Comparison of ENCODE assay signal across 17 cellular contexts in the genomic region with DNA sequence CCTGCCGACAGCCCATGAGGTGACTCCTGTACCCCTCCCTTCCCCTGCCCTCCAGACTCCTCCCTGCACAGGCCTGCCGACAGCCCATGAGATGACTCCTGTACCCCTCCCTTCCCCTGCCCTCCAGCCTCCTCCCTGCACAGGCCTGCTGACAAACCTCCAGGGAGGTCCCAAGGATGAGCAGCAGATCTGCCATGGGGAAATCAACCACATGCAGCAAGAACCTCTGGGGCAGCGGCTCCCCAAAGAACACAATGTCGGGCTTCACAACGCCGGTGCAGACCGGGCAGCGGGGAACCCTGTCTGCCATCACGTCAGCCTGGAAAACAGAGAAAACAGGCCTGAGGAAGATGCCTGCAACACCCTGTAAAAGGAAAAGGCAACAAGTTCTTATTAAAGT. TPM values are rescaled to one million over a fixed set of nuclear protein-coding genes. Genes with fewer than 3 reads are reported as not detected.
A peak's percentile ranks its signal among the peaks of the same experiment; 100 is the strongest.
DNase-seq lines count a peak whose midpoint lies in the region; ATAC-seq and TF ChIP-seq lines count a peak whose summit lies in the region.
"Had no signal": no experiment of that assay in that cellular context is flagged by ENCODE, and none has a peak within 500 bp of the region (broad histone marks: within the 10 kb centered on the region; RNA-seq: fewer than 3 reads in every experiment).

No MANE protein-coding gene starts in this region.

- H3K9me3 ChIP-seq in mammary epithelial cell (replicated peaks; ENCODE audit: insufficient read depth, low read length) (no peaks in the 10 kb centered on the region), esophagus muscularis mucosa (no peaks in the 10 kb centered on the region), sigmoid colon (no peaks in the 10 kb centered on the region), aorta (ENCODE audit: control insufficient read depth, low read length) (no peaks in the 10 kb centered on the region)
- H3K9me3 ChIP-seq: A549 had no signal

- CTCF ChIA-PET in MCF 10A (lab: Yijun Ruan, JAX) (no interaction called here), mammary epithelial cell (lab: Charles Lee; ENCODE audit: low non-redundant PET) (no interaction called here)

- H3K4me1 Mint-ChIP-seq in MCF 10A (ENCODE audit: insufficient read depth, unreplicated experiment) = peaks cover 9% of the 10 kb centered on the region

- no peak for TF ChIP-seq EP300 in esophagus muscularis mucosa (IDR thresholded peaks at IDR 0.05)
- no peak for TF ChIP-seq EP300 in sigmoid colon (IDR thresholded peaks at IDR 0.05)

- no peaks in the 10 kb centered on the region for H3K9me3 Mint-ChIP-seq in MCF 10A (ENCODE audit: unreplicated experiment)
- H3K9me3 Mint-ChIP-seq: CD4-positive, CD25-positive, alpha-beta regulatory T cell; HFFc6 had no signal

- TF ChIP-seq CTCF in MCF 10A (IDR thresholded peaks at IDR 0.05; ENCODE audit: unreplicated experiment) (no peak), mammary epithelial cell (conservative IDR thresholded peaks at IDR 0.05 in 1 of 2, IDR thresholded peaks at IDR 0.05 in 1 of 2; ENCODE audit: extremely low read depth in 1 of 2, insufficient read depth in 1 of 2, low read depth in 1 of 2, low read length in 2 of 2) (no peak), NB4 (IDR thresholded peaks at IDR 0.05; ENCODE audit: low read depth, low read length) (no peak), esophagus muscularis mucosa (IDR thresholded peaks at IDR 0.05) (no peak), sigmoid colon (IDR thresholded peaks at IDR 0.05) (no peak)

- no peak for ATAC-seq in aorta (ENCODE audit: low FRiP score)
- ATAC-seq: A549, HepG2 had no signal

- no TSS peak for BruUV-seq in MCF 10A (replicated peaks; lab: Mats Ljungman, UMichigan)
- no TSS peak for BruUV-seq in mammary epithelial cell (replicated peaks; lab: Mats Ljungman, UMichigan)

- H3K27ac ChIP-seq in mammary epithelial cell (ENCODE audit: insufficient read depth, low read depth, low read length) = no peak overlapping the region
- H3K27ac ChIP-seq in esophagus muscularis mucosa (replicated peaks in 1 of 4) = peak overlapping the region in 3 of 4 donors; percentile 55 to 83 (median 82)
- peak overlapping the region in 1 of 4 donors; percentile 84 for H3K27ac ChIP-seq in sigmoid colon
- no peak overlapping the region for H3K27ac ChIP-seq in aorta (ENCODE audit: low read depth in 1 of 2, low read length in 2 of 2)
- H3K27ac ChIP-seq: A549 had no signal

- H3K4me3 ChIP-seq in mammary epithelial cell (replicated peaks in 1 of 3; ENCODE audit: insufficient read depth in 1 of 3, low read depth in 2 of 3, low read length in 3 of 3) = no peak overlapping the region
- no peak overlapping the region for H3K4me3 ChIP-seq in NB4 (ENCODE audit: low read depth, low read length)
- H3K4me3 ChIP-seq in esophagus muscularis mucosa = no peak overlapping the region
- H3K4me3 ChIP-seq in sigmoid colon = no peak overlapping the region
- no peak overlapping the region for H3K4me3 ChIP-seq in aorta (ENCODE audit: low read length in 2 of 2)
- H3K4me3 ChIP-seq: A549 had no signal

- dilution Hi-C loops in mammary epithelial cell (cut with HindIII; ENCODE audit: low sequenced_read_pairs) = no loop called here

- H4K20me1 ChIP-seq in mammary epithelial cell (ENCODE audit: insufficient read depth, low read length) = no peaks in the 10 kb centered on the region

- no peak overlapping the region for H3K9ac ChIP-seq in mammary epithelial cell (ENCODE audit: insufficient read depth, low read length)

- DNase-seq in MCF 10A (ENCODE audit: unreplicated experiment) (no peak), mammary epithelial cell (no peak), NB4 (ENCODE audit: low read depth) (peak; percentile 30), esophagus muscularis mucosa (ENCODE audit: extremely low spot score) (no peak), sigmoid colon (peak; percentile 24), aorta (no peak), GM19240 (ENCODE audit: insufficient read length, low spot score) (no peak)
- DNase-seq: CD4-positive, CD25-positive, alpha-beta regulatory T cell; DMS53; GF-D8; HCEC 1CT; HFFc6 had no signal

- in situ Hi-C loops in mammary epithelial cell (cut with MboI; ENCODE audit: low sequenced_read_pairs in 2 of 2) = no loop called here

- no peak for TF ChIP-seq POLR2A in NB4 (IDR thresholded peaks at IDR 0.05; ENCODE audit: extremely low read depth, insufficient read length)
- no peak for TF ChIP-seq POLR2A in esophagus muscularis mucosa (IDR thresholded peaks at IDR 0.05; ENCODE audit: low read depth)
- TF ChIP-seq POLR2A in sigmoid colon (IDR thresholded peaks at IDR 0.05) = no peak

- H3K4me3 Mint-ChIP-seq in MCF 10A (ENCODE audit: unreplicated experiment) = no peak overlapping the region
- H3K4me3 Mint-ChIP-seq: CD4-positive, CD25-positive, alpha-beta regulatory T cell; HFFc6 had no signal

- no peaks in the 10 kb centered on the region for H3K27me3 Mint-ChIP-seq in MCF 10A (ENCODE audit: insufficient read depth, unreplicated experiment)
- H3K27me3 Mint-ChIP-seq: CD4-positive, CD25-positive, alpha-beta regulatory T cell had no signal

- H3K36me3 Mint-ChIP-seq in MCF 10A (ENCODE audit: insufficient read depth, unreplicated experiment) = peaks cover 30% of the 10 kb centered on the region

- no peak overlapping the region for H3K4me2 ChIP-seq in mammary epithelial cell (ENCODE audit: insufficient read depth, low read depth, low read length)
- H3K4me2 ChIP-seq: A549 had no signal

- 98% methylated on average over 7 of the region's 9 CpGs for WGBS in mammary epithelial cell (ENCODE audit: low coverage, missing lambda C conversion rate)
- WGBS in esophagus muscularis mucosa = 89% methylated on average over 7 of the region's 9 CpGs
- 93 to 95% methylated on average over 9 of the region's 9 CpGs for WGBS in sigmoid colon, 2 donors
- WGBS in aorta, 2 donors = 92 to 97% methylated on average over 7 to 9 of the region's 9 CpGs

- no peaks in the 10 kb centered on the region for H3K27me3 ChIP-seq in mammary epithelial cell (ENCODE audit: insufficient read depth, low read length)
- H3K27me3 ChIP-seq in esophagus muscularis mucosa = no peaks in the 10 kb centered on the region
- no peaks in the 10 kb centered on the region for H3K27me3 ChIP-seq in sigmoid colon
- no peaks in the 10 kb centered on the region for H3K27me3 ChIP-seq in aorta (ENCODE audit: control insufficient read depth in 1 of 2, insufficient read depth in 2 of 2, low read length in 1 of 2)

- intact Hi-C loops in MCF 10A (cut with micrococcal nuclease) = no loop called here
- intact Hi-C loops in mammary epithelial cell (cut with micrococcal nuclease) = no loop called here
- intact Hi-C loops in esophagus muscularis mucosa (cut with DNase I) = no loop called here
- intact Hi-C loops in sigmoid colon (cut with DNase I) = no loop called here
- intact Hi-C loops in aorta (cut with DNase I) = no loop called here

- POLR2A ChIA-PET in MCF 10A (lab: Yijun Ruan, JAX) = interaction anchor here (2.3 kb wide), 1 partner anchor 16 kb away, joined by 12 read pairs; a partner anchor contains a TSS

- no peaks in the 10 kb centered on the region for H3K4me1 ChIP-seq in mammary epithelial cell (ENCODE audit: insufficient read depth, low read length)
- H3K4me1 ChIP-seq in esophagus muscularis mucosa = peaks cover 0 to 28% (median 16%) of the 10 kb centered on the region in 4 donors
- H3K4me1 ChIP-seq in sigmoid colon = no peaks in the 10 kb centered on the region
- no peaks in the 10 kb centered on the region for H3K4me1 ChIP-seq in aorta (ENCODE audit: control insufficient read depth in 1 of 2, insufficient read depth in 2 of 2, low read length in 2 of 2)
- H3K4me1 ChIP-seq: A549 had no signal

- H3K36me3 ChIP-seq in mammary epithelial cell (ENCODE audit: insufficient read depth, low read length) (no peaks in the 10 kb centered on the region), esophagus muscularis mucosa (peaks cover 0 to 29% (median 15%) of the 10 kb centered on the region in 4 donors), sigmoid colon (peaks cover 0 to 25% (median 2%) of the 10 kb centered on the region in 4 donors), aorta (ENCODE audit: control insufficient read depth in 1 of 2, insufficient read depth in 2 of 2, low read length in 1 of 2) (no peaks in the 10 kb centered on the region)

- H3K79me2 ChIP-seq in mammary epithelial cell (ENCODE audit: insufficient read depth, low read length) = peaks cover 7% of the 10 kb centered on the region

- peak overlapping the region; percentile 38 for H3K27ac Mint-ChIP-seq in MCF 10A (ENCODE audit: low read depth, unreplicated experiment)
- H3K27ac Mint-ChIP-seq: CD4-positive, CD25-positive, alpha-beta regulatory T cell; HFFc6 had no signal

- no peak overlapping the region for H2AFZ ChIP-seq in mammary epithelial cell (ENCODE audit: low read depth, low read length)

RNA-seq across cellular contexts. Expression of a gene that starts 12.2 kb away (rescaled TPM):
- total RNA-seq in MCF 10A (2022) = 19.8 and 20.5 TPM in 2 replicates
- total RNA-seq in mammary epithelial cell = 10 to 100 TPM; 12.3 to 14.8 TPM
- polyA plus RNA-seq in mammary epithelial cell = 12.1 TPM
- 2.9 TPM for polyA minus RNA-seq in mammary epithelial cell
- total RNA-seq in esophagus muscularis mucosa = 10 to 100 TPM in 3 of 4 donors, 1 to 10 TPM in 1; 7.9 to 20.1 (median 14.0) TPM
- 10 to 100 TPM in 3 of 4 donors, 1 to 10 TPM in 1; 6.4 to 12.5 (median 11.5) TPM for total RNA-seq in sigmoid colon
- 10 to 100 TPM in 2 of 3 donors, 1 to 10 TPM in 1; 9.6 to 21.0 (median 12.5) TPM for polyA plus RNA-seq in sigmoid colon
- 10 to 100 TPM in 1 of 2 donors, 1 to 10 TPM in 1; 8.6 to 17.6 TPM for total RNA-seq in aorta
- polyA plus RNA-seq in aorta = 10 to 100 TPM; 14.8 to 24.8 TPM

RNA-seq across cellular contexts. Expression of a gene that starts 12.9 kb away (rescaled TPM):
- total RNA-seq in MCF 10A (2022) (86.8 and 103 TPM in 2 replicates), mammary epithelial cell (100 to 1,000 TPM in 1 of 2 donors, 10 to 100 TPM in 1; 89.5 to 133 TPM), esophagus muscularis mucosa (100 to 1,000 TPM in 1 of 4 donors, 10 to 100 TPM in 3; 86.4 to 124 (median 94.1) TPM), sigmoid colon (100 to 1,000 TPM in 2 of 4 donors, 10 to 100 TPM in 2; 86.2 to 118 (median 99.3) TPM), aorta (10 to 100 TPM; 75.4 to 80.9 TPM)
- polyA plus RNA-seq in mammary epithelial cell (217 TPM), sigmoid colon (100 to 1,000 TPM; 111 to 180 (median 138) TPM), aorta (100 to 1,000 TPM in 1 of 2 donors, 10 to 100 TPM in 1; 70.9 to 123 TPM)
- 160 TPM for polyA minus RNA-seq in mammary epithelial cell

RNA-seq across cellular contexts. Expression of a gene that starts 16.4 kb away (rescaled TPM):
- total RNA-seq in MCF 10A (2022) = 93.3 and 109 TPM in 2 replicates
- total RNA-seq in mammary epithelial cell = 100 to 1,000 TPM; 112 to 132 TPM
- polyA plus RNA-seq in mammary epithelial cell = 119 TPM
- 317 TPM for polyA minus RNA-seq in mammary epithelial cell
- 100 to 1,000 TPM in 3 of 4 donors, 10 to 100 TPM in 1; 76.8 to 137 (median 123) TPM for total RNA-seq in esophagus muscularis mucosa
- 100 to 1,000 TPM in 1 of 4 donors, 10 to 100 TPM in 3; 73.7 to 103 (median 86.8) TPM for total RNA-seq in sigmoid colon
- 10 to 100 TPM; 39.6 to 69.1 (median 47.9) TPM for polyA plus RNA-seq in sigmoid colon
- 10 to 100 TPM; 70.1 to 77.3 TPM for total RNA-seq in aorta
- polyA plus RNA-seq in aorta = 10 to 100 TPM; 30.6 to 65.6 TPM

RNA-seq across cellular contexts. Expression of a gene that starts 16.7 kb away (rescaled TPM):
- total RNA-seq in MCF 10A (2022) = 65.3 and 66.1 TPM in 2 replicates
- 10 to 100 TPM; 13.5 to 53.8 TPM for total RNA-seq in mammary epithelial cell
- polyA plus RNA-seq in mammary epithelial cell = 51.9 TPM
- 62.3 TPM for polyA minus RNA-seq in mammary epithelial cell
- 10 to 100 TPM; 16.2 to 32.9 (median 30.5) TPM for total RNA-seq in esophagus muscularis mucosa
- total RNA-seq in sigmoid colon = 10 to 100 TPM; 22.8 to 29.6 (median 23.8) TPM
- 10 to 100 TPM; 33.8 to 48.1 (median 39.0) TPM for polyA plus RNA-seq in sigmoid colon
- total RNA-seq in aorta = 10 to 100 TPM; 50.3 to 55.4 TPM
- polyA plus RNA-seq in aorta = 10 to 100 TPM; 24.0 to 40.1 TPM

RNA-seq across cellular contexts. Expression of a gene that starts 31.0 kb away (rescaled TPM):
- total RNA-seq in MCF 10A (2022) (not detected in 2 replicates), mammary epithelial cell (not detected), esophagus muscularis mucosa (not detected), sigmoid colon (not detected), aorta (not detected)
- polyA plus RNA-seq in mammary epithelial cell (not detected), sigmoid colon (not detected), aorta (not detected)
- not detected for polyA minus RNA-seq in mammary epithelial cell
- total RNA-seq: CD4-positive, CD25-positive, alpha-beta regulatory T cell; H4; HepG2; HFFc6 had no signal
- polyA plus RNA-seq: A549; AG04450; BJ; CD4-positive, CD25-positive, alpha-beta regulatory T cell; HepG2 had no signal

Comparison
In these comparisons a context has a peak if more than half of its experiments do, and no peak if none do; other contexts are left out.
1. DNase-seq: peak in NB4 (single experiment) and sigmoid colon (single experiment); none in MCF 10A (single experiment), mammary epithelial cell (single experiment), esophagus muscularis mucosa (single experiment), aorta (0 of 2) and GM19240 (single experiment).
2. H3K27ac ChIP-seq: peak in esophagus muscularis mucosa (3 of 4); none in mammary epithelial cell (single experiment) and aorta (0 of 2).